ENCODE assay signal across 14 cellular contexts in the genomic region with DNA sequence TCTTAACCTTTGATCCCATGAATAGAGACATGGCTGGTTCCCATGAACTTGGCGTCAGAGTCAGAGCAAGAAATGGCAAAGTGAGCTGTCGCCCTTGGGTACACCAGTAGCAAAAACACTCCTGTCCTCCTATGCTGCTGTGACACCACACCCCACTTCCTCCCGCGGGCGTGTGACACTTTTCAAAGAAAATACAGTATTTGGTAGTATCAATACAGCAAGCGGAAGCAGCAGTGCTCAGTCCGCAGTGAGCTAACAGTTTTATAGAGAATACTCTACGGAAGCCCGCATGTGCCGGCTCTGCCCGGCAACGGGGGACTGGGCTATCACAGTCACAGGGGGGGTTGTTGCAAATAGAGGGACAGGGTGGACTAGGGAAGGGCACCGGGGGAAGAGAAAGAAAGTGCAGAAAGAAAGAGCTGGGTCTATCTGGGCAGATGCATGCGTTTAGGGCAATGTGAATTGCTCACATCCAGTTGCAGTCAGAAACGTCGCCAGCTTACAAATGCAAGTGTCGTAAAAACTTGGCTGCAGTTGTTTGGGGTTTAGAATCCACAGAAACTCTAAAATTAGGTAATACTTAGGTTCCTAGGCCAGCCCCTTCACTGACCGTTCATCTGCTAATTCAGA. TPM values are rescaled to one million over a fixed set of nuclear protein-coding genes. Genes with fewer than 3 reads are reported as not detected.
DNase-seq lines count a peak whose midpoint lies in the region; ATAC-seq and TF ChIP-seq lines count a peak whose summit lies in the region.
"Had no signal": no experiment of that assay in that cellular context is flagged by ENCODE, and none has a peak within 500 bp of the region (broad histone marks: within the 10 kb centered on the region; RNA-seq: fewer than 3 reads in every experiment).

No MANE protein-coding gene starts in this region.

- H3K27me3 Mint-ChIP-seq in progenitor cell of endocrine pancreas, result peaks cover 17% of the 10 kb centered on the region

- no peaks in the 10 kb centered on the region for H3K4me1 ChIP-seq in mucosa of descending colon (ENCODE audit: low read depth)
- H3K4me1 ChIP-seq: Caco-2, vagina had no signal

- peak; percentile 89 for ATAC-seq in mucosa of descending colon

- H3K36me3 ChIP-seq in mucosa of descending colon (ENCODE audit: low read depth) (no peaks in the 10 kb centered on the region), brain microvascular endothelial cell (replicated peaks) (no peaks in the 10 kb centered on the region)
- H3K36me3 ChIP-seq: neutrophil, vagina had no signal

- H3K36me3 Mint-ChIP-seq in progenitor cell of endocrine pancreas (ENCODE audit: insufficient read depth), result no peaks in the 10 kb centered on the region

- in situ Hi-C loops in brain microvascular endothelial cell (cut with HindIII; ENCODE audit: low pct_ligation_motif_present, low sequenced_read_pairs), result no loop called here

- H3K4me3 ChIP-seq in mucosa of descending colon (no peak overlapping the region), brain microvascular endothelial cell (ENCODE audit: low read depth, low read length) (no peak overlapping the region)
- H3K4me3 ChIP-seq: GM23248, vagina had no signal

- intact Hi-C loops in mucosa of descending colon (cut with DNase I, micrococcal nuclease), result no loop called here

- H3K4me1 Mint-ChIP-seq in progenitor cell of endocrine pancreas (ENCODE audit: low read depth), result no peaks in the 10 kb centered on the region
- H3K4me1 Mint-ChIP-seq: activated B cell treated with CpG ODN at 0.5 μM for 24 hours had no signal

- H3K9me3 ChIP-seq in mucosa of descending colon, result no peaks in the 10 kb centered on the region
- H3K9me3 ChIP-seq: Caco-2, neutrophil, vagina had no signal

- no peak overlapping the region for H3K4me3 Mint-ChIP-seq in progenitor cell of endocrine pancreas (ENCODE audit: low read depth)
- H3K4me3 Mint-ChIP-seq: activated B cell treated with CpG ODN at 0.5 μM for 24 hours had no signal

- DNase-seq in T-helper 9 cell (peak; percentile 57), mucosa of descending colon (peak; percentile 40 to 71 (median 53)), progenitor cell of endocrine pancreas (ENCODE audit: low spot score, unreplicated experiment) (no peak), EL (no peak), brain microvascular endothelial cell (no peak), dedifferentiated amniotic fluid mesenchymal stem cell (ENCODE audit: extremely low spot score) (no peak)
- peak; percentile 81 to 82 for DNase-seq in activated T-cell treated with anti-CD3 and anti-CD28 coated beads, Interleukin-2, amount 50 U/mL, for 48 hours
- DNase-seq in stimulated activated CD8-positive, alpha-beta memory T cell treated with anti-CD3 and anti-CD28 coated beads, Interleukin-4, amount 100 ng/mL, for 1 hour (ENCODE audit: low read depth in 2 of 2, low spot score in 1 of 2), result peak; percentile 38 to 47
- DNase-seq: activated B cell treated with CpG ODN at 0.5 μM for 24 hours, Caco-2, GM23248, NCI-H1694 had no signal

- H3K27me3 ChIP-seq in brain microvascular endothelial cell (replicated peaks), result no peaks in the 10 kb centered on the region
- H3K27me3 ChIP-seq: neutrophil, vagina had no signal

- TF ChIP-seq CTCF in mucosa of descending colon (IDR thresholded peaks at IDR 0.05), result no peak
- TF ChIP-seq CTCF in progenitor cell of endocrine pancreas (IDR thresholded peaks at IDR 0.05; ENCODE audit: unreplicated experiment), result no peak
- TF ChIP-seq CTCF in brain microvascular endothelial cell (IDR thresholded peaks at IDR 0.05; ENCODE audit: low read depth, low read length, missing control alignments), result no peak

- no peaks in the 10 kb centered on the region for H3K9me3 Mint-ChIP-seq in progenitor cell of endocrine pancreas (ENCODE audit: low read depth)
- H3K9me3 Mint-ChIP-seq: activated B cell treated with CpG ODN at 0.5 μM for 24 hours had no signal

- no peak overlapping the region for H3K27ac ChIP-seq in brain microvascular endothelial cell
- H3K27ac ChIP-seq: GM23248, neutrophil, vagina had no signal

- no peak overlapping the region for H3K27ac Mint-ChIP-seq in progenitor cell of endocrine pancreas
- H3K27ac Mint-ChIP-seq: activated B cell treated with CpG ODN at 0.5 μM for 24 hours had no signal

RNA-seq across cellular contexts. Expression of a gene that starts 49.8 kb away (rescaled TPM):
- 1 to 10 TPM; 1.5 to 2.2 (median 1.6) TPM for total RNA-seq in mucosa of descending colon
- total RNA-seq in progenitor cell of endocrine pancreas, result 5.6 and 6.1 TPM in 2 replicates
- total RNA-seq: GM23248 had no signal

Comparison
In these comparisons a context has a peak if more than half of its experiments do, and no peak if none do; other contexts are left out.
1. DNase-seq: peak in T-helper 9 cell (single experiment), activated T-cell treated with anti-CD3 and anti-CD28 coated beads, Interleukin-2, amount 50 U/mL, for 48 hours (2 of 2), mucosa of descending colon (3 of 3) and stimulated activated CD8-positive, alpha-beta memory T cell treated with anti-CD3 and anti-CD28 coated beads, Interleukin-4, amount 100 ng/mL, for 1 hour (2 of 2); none in progenitor cell of endocrine pancreas (single experiment), EL (single experiment), brain microvascular endothelial cell (single experiment) and dedifferentiated amniotic fluid mesenchymal stem cell (single experiment).